ENCODE assay signal across 1 cellular context in the genomic region with DNA sequence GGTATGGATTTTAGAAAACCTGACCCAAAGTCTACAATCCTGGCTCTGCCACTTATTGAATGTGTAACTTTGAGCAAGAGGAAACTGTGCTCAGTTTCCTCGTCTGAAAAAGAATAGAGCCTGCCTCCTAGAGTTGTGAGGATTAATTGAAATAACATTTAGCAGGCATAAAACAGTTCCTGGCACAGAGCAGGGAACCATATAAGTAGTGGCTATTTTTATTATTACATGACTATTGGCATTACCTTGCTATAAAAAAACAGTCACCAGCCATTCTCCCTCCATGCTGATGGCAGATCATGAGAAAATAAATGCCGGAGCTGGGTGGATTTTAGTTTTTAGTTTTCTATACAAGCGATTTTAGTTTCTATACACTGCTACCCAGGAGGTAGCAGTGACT.
TF ChIP-seq lines count a peak whose summit lies in the region.

No MANE protein-coding gene starts in this region.

TF ChIP-seq in SK-N-SH, 30 proteins besides CTCF, POLR2A, EP300 and RAD21 (continued from another document):
- TF ChIP-seq, protein P1, sequence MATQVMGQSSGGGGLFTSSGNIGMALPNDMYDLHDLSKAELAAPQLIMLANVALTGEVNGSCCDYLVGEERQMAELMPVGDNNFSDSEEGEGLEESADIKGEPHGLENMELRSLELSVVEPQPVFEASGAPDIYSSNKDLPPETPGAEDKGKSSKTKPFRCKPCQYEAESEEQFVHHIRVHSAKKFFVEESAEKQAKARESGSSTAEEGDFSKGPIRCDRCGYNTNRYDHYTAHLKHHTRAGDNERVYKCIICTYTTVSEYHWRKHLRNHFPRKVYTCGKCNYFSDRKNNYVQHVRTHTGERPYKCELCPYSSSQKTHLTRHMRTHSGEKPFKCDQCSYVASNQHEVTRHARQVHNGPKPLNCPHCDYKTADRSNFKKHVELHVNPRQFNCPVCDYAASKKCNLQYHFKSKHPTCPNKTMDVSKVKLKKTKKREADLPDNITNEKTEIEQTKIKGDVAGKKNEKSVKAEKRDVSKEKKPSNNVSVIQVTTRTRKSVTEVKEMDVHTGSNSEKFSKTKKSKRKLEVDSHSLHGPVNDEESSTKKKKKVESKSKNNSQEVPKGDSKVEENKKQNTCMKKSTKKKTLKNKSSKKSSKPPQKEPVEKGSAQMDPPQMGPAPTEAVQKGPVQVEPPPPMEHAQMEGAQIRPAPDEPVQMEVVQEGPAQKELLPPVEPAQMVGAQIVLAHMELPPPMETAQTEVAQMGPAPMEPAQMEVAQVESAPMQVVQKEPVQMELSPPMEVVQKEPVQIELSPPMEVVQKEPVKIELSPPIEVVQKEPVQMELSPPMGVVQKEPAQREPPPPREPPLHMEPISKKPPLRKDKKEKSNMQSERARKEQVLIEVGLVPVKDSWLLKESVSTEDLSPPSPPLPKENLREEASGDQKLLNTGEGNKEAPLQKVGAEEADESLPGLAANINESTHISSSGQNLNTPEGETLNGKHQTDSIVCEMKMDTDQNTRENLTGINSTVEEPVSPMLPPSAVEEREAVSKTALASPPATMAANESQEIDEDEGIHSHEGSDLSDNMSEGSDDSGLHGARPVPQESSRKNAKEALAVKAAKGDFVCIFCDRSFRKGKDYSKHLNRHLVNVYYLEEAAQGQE (IDR thresholded peaks at IDR 0.05; ENCODE audit: low read depth, low read length) = no peak
- TF ChIP-seq MEF2A (IDR thresholded peaks at IDR 0.05; ENCODE audit: borderline replicate concordance, low read depth) (no peak), FOXJ3 (CRISPR knock-in tag; IDR thresholded peaks at IDR 0.05) (no peak), RXRA (IDR thresholded peaks at IDR 0.05; ENCODE audit: borderline replicate concordance, low read depth) (no peak), CHD2 (IDR thresholded peaks at IDR 0.05; ENCODE audit: low read length, partially characterized antibody) (no peak), SIN3A (IDR thresholded peaks at IDR 0.05; ENCODE audit: borderline replicate concordance, low read depth, low read length) (no peak), YY1 (IDR thresholded peaks at IDR 0.05; ENCODE audit: low read depth) (no peak), ELF1 (IDR thresholded peaks at IDR 0.05) (no peak), SMC3 (IDR thresholded peaks at IDR 0.05; ENCODE audit: low read depth, low read length) (no peak), TCF12 (IDR thresholded peaks at IDR 0.05) (no peak)
- TF ChIP-seq, protein P2, sequence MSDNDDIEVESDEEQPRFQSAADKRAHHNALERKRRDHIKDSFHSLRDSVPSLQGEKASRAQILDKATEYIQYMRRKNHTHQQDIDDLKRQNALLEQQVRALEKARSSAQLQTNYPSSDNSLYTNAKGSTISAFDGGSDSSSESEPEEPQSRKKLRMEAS (IDR thresholded peaks at IDR 0.05; ENCODE audit: low read depth) = no peak
- TF ChIP-seq, protein P3, sequence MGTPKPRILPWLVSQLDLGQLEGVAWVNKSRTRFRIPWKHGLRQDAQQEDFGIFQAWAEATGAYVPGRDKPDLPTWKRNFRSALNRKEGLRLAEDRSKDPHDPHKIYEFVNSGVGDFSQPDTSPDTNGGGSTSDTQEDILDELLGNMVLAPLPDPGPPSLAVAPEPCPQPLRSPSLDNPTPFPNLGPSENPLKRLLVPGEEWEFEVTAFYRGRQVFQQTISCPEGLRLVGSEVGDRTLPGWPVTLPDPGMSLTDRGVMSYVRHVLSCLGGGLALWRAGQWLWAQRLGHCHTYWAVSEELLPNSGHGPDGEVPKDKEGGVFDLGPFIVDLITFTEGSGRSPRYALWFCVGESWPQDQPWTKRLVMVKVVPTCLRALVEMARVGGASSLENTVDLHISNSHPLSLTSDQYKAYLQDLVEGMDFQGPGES (IDR thresholded peaks at IDR 0.05; ENCODE audit: low read depth, low read length) = no peak
- TF ChIP-seq, protein P4, sequence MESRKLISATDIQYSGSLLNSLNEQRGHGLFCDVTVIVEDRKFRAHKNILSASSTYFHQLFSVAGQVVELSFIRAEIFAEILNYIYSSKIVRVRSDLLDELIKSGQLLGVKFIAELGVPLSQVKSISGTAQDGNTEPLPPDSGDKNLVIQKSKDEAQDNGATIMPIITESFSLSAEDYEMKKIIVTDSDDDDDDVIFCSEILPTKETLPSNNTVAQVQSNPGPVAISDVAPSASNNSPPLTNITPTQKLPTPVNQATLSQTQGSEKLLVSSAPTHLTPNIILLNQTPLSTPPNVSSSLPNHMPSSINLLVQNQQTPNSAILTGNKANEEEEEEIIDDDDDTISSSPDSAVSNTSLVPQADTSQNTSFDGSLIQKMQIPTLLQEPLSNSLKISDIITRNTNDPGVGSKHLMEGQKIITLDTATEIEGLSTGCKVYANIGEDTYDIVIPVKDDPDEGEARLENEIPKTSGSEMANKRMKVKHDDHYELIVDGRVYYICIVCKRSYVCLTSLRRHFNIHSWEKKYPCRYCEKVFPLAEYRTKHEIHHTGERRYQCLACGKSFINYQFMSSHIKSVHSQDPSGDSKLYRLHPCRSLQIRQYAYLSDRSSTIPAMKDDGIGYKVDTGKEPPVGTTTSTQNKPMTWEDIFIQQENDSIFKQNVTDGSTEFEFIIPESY (IDR thresholded peaks at IDR 0.05; ENCODE audit: borderline replicate concordance, low read depth) = no peak
